8 cellular contexts compared by ENCODE assay signal in genomic region chr7:4712371-4713182, GRCh38.
A peak's percentile ranks its signal among the peaks of the same experiment; 100 is the strongest.
DNase-seq lines count a peak whose midpoint lies in the region; ATAC-seq and TF ChIP-seq lines count a peak whose summit lies in the region.

No MANE protein-coding gene starts in this region.

- peak; percentile 46 for ATAC-seq in GM18505 (IDR thresholded peaks at IDR 0.05; ENCODE audit: unreplicated experiment)

- TF ChIP-seq POLR2A in GM18505 (IDR thresholded peaks at IDR 0.05; ENCODE audit: borderline replicate concordance, extremely low read depth, insufficient read depth, insufficient read length): no peak

- H3K27me3 ChIP-seq in WERI-Rb-1 (ENCODE audit: insufficient read depth, low read depth, severe bottlenecking) (no peaks in the 10 kb centered on the region), neutrophil (no peaks in the 10 kb centered on the region)

- no peak for TF ChIP-seq CTCF in LNCaP clone FGC (IDR thresholded peaks at IDR 0.05; ENCODE audit: control insufficient read depth, extremely low read depth, insufficient read depth)
- no peak for TF ChIP-seq CTCF in WERI-Rb-1 (IDR thresholded peaks at IDR 0.05; ENCODE audit: low read depth, low read length)
- TF ChIP-seq CTCF in neutrophil (IDR thresholded peaks at IDR 0.05): no peak

- H3K4me3 ChIP-seq in LNCaP clone FGC (ENCODE audit: low read depth, low read length) (no peak overlapping the region), WERI-Rb-1 (ENCODE audit: low read depth, low read length) (no peak overlapping the region), neutrophil (ENCODE audit: low read depth in 1 of 2, low read length in 1 of 2) (peak overlapping the region; percentile 44 to 48)

- H3K36me3 ChIP-seq in WERI-Rb-1 (peaks cover 5% of the 10 kb centered on the region; the same call in 1 of the 2 replicates), neutrophil (no peaks in the 10 kb centered on the region)

- DNase-seq in Ammon's horn (ENCODE audit: low spot score): peak; percentile 40
- DNase-seq in LNCaP clone FGC (ENCODE audit: low read depth): peak; percentile 45
- peak; percentile 43 for DNase-seq in WERI-Rb-1
- DNase-seq in effector CD8-positive, alpha-beta T cell (lab: John Stamatoyannopoulos, UW): no peak
- no peak for DNase-seq in hippocampal formation (lab: John Stamatoyannopoulos, UW)
- no peak for DNase-seq in NCI-H226

- H3K9me3 ChIP-seq in WERI-Rb-1 (ENCODE audit: severe bottlenecking) (no peaks in the 10 kb centered on the region), neutrophil (no peaks in the 10 kb centered on the region)

- H3K27ac ChIP-seq in WERI-Rb-1 (peak overlapping the region; percentile 52), neutrophil (peak overlapping the region; percentile 55)

- peaks cover 51 to 52% of the 10 kb centered on the region in 2 experiments for H3K4me1 ChIP-seq in neutrophil (ENCODE audit: control insufficient read depth in 1 of 2, insufficient read depth in 1 of 2, low read depth in 1 of 2, low read length in 1 of 2)

Comparison
In these comparisons a context has a peak if more than half of its experiments do, and no peak if none do; other contexts are left out.
1. DNase-seq: peak in Ammon's horn (single experiment), LNCaP clone FGC (single experiment) and WERI-Rb-1 (single experiment); none in effector CD8-positive, alpha-beta T cell (single experiment), hippocampal formation (0 of 2) and NCI-H226 (single experiment).
2. H3K4me3 ChIP-seq: peak in neutrophil (2 of 2); none in LNCaP clone FGC (single experiment) and WERI-Rb-1 (single experiment).